2 cellular contexts compared by ENCODE assay signal in the genomic region with DNA sequence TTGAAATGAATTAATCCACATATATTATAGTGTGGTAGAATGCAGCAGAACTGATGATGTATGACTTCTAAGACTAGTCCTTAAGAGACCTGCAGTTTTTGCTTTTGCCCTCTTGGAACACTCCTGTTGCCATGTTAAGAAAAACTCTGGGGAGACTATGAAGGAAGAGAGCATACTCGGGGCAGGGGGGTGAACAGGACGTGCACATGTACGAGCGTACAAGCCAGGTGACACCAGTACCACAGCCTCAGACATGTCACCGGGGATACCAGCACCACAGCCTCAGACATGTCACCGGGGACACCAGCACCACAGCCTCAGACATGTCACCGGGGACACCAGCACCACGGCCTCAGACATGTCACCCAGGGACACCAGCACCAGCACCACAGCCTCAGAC.
TF ChIP-seq lines count a peak whose summit lies in the region.

No MANE protein-coding gene starts in this region.

TF ChIP-seq in GM12891, 5 proteins besides CTCF, POLR2A, EP300 and RAD21:
- TF ChIP-seq SPI1 (IDR thresholded peaks at IDR 0.05; ENCODE audit: low read depth, low read length) (no peak), TAF1 (IDR thresholded peaks at IDR 0.05; ENCODE audit: low read depth, low read length) (no peak), PAX5 (IDR thresholded peaks at IDR 0.05; ENCODE audit: insufficient read depth, low read length, severe bottlenecking) (no peak)

TF ChIP-seq in GM12878, 131 proteins besides CTCF, POLR2A, EP300 and RAD21:
- TF ChIP-seq ZNF384 (IDR thresholded peaks at IDR 0.05; ENCODE audit: borderline replicate concordance, low read depth, low read length) (no peak), BCL11A (IDR thresholded peaks at IDR 0.05; ENCODE audit: low read depth, low read length) (no peak), ZNF274 (IDR thresholded peaks at IDR 0.05; ENCODE audit: insufficient read depth, insufficient read length) (no peak), SUPT20H (IDR thresholded peaks at IDR 0.05; ENCODE audit: borderline replicate concordance, control insufficient read depth, low read depth, low read length) (no peak), HDAC6 (IDR thresholded peaks at IDR 0.05; ENCODE audit: unreplicated experiment) (no peak), SPI1 (IDR thresholded peaks at IDR 0.05; ENCODE audit: borderline replicate concordance, insufficient read depth, low read depth, low read length) (no peak), YY1 (IDR thresholded peaks at IDR 0.05; ENCODE audit: low read depth, low read length) (no peak), TCF12 (IDR thresholded peaks at IDR 0.05; ENCODE audit: low read depth, low read length) (no peak), IKZF2 (IDR thresholded peaks at IDR 0.05) (no peak), TAF1 (IDR thresholded peaks at IDR 0.05; ENCODE audit: borderline replicate concordance, low read depth, low read length) (no peak), RFX5 (IDR thresholded peaks at IDR 0.05; ENCODE audit: low read depth, low read length) (no peak), KDM1A (IDR thresholded peaks at IDR 0.05; ENCODE audit: borderline replicate concordance) (no peak), POLR2AphosphoS2 (IDR thresholded peaks at IDR 0.05; ENCODE audit: low read depth, low read length) (no peak), CHD4 (IDR thresholded peaks at IDR 0.05) (no peak), JUNB (IDR thresholded peaks at IDR 0.05) (no peak)
- TF ChIP-seq, protein P1, sequence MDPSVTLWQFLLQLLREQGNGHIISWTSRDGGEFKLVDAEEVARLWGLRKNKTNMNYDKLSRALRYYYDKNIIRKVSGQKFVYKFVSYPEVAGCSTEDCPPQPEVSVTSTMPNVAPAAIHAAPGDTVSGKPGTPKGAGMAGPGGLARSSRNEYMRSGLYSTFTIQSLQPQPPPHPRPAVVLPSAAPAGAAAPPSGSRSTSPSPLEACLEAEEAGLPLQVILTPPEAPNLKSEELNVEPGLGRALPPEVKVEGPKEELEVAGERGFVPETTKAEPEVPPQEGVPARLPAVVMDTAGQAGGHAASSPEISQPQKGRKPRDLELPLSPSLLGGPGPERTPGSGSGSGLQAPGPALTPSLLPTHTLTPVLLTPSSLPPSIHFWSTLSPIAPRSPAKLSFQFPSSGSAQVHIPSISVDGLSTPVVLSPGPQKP (IDR thresholded peaks at IDR 0.05; ENCODE audit: low read depth, low read length) = no peak
- TF ChIP-seq, protein P2, sequence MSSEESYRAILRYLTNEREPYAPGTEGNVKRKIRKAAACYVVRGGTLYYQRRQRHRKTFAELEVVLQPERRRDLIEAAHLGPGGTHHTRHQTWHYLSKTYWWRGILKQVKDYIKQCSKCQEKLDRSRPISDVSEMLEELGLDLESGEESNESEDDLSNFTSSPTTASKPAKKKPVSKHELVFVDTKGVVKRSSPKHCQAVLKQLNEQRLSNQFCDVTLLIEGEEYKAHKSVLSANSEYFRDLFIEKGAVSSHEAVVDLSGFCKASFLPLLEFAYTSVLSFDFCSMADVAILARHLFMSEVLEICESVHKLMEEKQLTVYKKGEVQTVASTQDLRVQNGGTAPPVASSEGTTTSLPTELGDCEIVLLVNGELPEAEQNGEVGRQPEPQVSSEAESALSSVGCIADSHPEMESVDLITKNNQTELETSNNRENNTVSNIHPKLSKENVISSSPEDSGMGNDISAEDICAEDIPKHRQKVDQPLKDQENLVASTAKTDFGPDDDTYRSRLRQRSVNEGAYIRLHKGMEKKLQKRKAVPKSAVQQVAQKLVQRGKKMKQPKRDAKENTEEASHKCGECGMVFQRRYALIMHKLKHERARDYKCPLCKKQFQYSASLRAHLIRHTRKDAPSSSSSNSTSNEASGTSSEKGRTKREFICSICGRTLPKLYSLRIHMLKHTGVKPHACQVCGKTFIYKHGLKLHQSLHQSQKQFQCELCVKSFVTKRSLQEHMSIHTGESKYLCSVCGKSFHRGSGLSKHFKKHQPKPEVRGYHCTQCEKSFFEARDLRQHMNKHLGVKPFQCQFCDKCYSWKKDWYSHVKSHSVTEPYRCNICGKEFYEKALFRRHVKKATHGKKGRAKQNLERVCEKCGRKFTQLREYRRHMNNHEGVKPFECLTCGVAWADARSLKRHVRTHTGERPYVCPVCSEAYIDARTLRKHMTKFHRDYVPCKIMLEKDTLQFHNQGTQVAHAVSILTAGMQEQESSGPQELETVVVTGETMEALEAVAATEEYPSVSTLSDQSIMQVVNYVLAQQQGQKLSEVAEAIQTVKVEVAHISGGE (CRISPR knock-in tag; IDR thresholded peaks at IDR 0.05) = no peak
- TF ChIP-seq, protein P3, sequence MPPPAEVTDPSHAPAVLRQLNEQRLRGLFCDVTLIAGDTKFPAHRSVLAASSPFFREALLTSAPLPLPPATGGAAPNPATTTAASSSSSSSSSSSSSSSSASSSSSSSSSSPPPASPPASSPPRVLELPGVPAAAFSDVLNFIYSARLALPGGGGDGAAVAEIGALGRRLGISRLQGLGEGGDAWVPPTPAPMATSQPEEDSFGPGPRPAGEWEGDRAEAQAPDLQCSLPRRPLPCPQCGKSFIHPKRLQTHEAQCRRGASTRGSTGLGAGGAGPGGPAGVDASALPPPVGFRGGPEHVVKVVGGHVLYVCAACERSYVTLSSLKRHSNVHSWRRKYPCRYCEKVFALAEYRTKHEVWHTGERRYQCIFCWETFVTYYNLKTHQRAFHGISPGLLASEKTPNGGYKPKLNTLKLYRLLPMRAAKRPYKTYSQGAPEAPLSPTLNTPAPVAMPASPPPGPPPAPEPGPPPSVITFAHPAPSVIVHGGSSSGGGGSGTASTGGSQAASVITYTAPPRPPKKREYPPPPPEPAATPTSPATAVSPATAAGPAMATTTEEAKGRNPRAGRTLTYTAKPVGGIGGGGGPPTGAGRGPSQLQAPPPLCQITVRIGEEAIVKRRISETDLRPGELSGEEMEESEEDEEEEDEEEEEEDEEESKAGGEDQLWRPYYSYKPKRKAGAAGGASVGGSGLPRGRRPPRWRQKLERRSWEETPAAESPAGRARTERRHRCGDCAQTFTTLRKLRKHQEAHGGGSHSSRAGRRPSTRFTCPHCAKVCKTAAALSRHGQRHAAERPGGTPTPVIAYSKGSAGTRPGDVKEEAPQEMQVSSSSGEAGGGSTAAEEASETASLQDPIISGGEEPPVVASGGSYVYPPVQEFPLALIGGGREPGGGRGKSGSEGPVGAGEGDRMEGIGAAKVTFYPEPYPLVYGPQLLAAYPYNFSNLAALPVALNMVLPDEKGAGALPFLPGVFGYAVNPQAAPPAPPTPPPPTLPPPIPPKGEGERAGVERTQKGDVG (CRISPR knock-in tag; IDR thresholded peaks at IDR 0.05) = no peak
- TF ChIP-seq, protein P4, sequence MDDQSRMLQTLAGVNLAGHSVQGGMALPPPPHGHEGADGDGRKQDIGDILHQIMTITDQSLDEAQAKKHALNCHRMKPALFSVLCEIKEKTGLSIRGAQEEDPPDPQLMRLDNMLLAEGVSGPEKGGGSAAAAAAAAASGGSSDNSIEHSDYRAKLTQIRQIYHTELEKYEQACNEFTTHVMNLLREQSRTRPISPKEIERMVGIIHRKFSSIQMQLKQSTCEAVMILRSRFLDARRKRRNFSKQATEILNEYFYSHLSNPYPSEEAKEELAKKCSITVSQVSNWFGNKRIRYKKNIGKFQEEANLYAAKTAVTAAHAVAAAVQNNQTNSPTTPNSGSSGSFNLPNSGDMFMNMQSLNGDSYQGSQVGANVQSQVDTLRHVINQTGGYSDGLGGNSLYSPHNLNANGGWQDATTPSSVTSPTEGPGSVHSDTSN (IDR thresholded peaks at IDR 0.05; ENCODE audit: insufficient replicate concordance, low read depth, low read length) = no peak
